In genomic region chr13:74173822-74174221, GRCh38 we compare ENCODE assay signal across 8 cellular contexts.
"Had no signal": no experiment of that assay in that cellular context is flagged by ENCODE, and none has a peak within 500 bp of the region (broad histone marks: within the 10 kb centered on the region; RNA-seq: fewer than 3 reads in every experiment).

No MANE protein-coding gene starts in this region.

- H2AFZ ChIP-seq: GM23248 had no signal

- H3K27ac Mint-ChIP-seq: HFFc6 had no signal

- H3K9ac ChIP-seq: GM23248 had no signal

- H3K27ac ChIP-seq: GM23248 had no signal

- DNase-seq: GM23248, GOT3, H7, HFFc6, IMR-90 had no signal

- H3K4me3 Mint-ChIP-seq: HFFc6 had no signal

- H3K4me1 ChIP-seq: HAP-1 had no signal

- H3K4me3 ChIP-seq: GM23248, HAP-1, K562 had no signal

- H3K36me3 ChIP-seq: HAP-1 had no signal

- ATAC-seq: HCT116, K562 had no signal

- H3K9me3 ChIP-seq: HAP-1 had no signal
